11 cellular contexts compared by ENCODE assay signal in the genomic region with DNA sequence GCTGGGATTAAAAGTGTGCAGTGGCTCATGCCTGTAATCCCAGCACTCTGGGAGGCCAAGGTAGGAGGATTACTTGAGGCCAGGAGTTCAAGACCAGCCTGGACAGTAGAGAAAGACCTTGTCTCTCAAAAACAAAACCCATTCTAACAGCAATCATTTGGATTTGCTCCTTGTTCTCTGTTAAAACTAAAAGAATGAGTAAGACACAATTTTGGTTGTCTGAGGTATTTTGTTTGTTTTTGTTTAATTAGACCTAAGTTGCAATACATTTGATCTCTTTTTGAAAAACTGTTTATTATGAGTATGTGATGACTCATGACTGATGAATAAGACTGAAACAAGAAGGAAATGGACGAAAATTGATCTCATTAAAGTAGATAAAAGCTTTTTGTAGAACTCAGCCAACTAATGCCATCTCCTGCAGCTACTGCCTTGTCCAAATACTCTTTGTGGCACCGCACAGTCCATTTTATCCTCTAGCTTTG. TPM values are rescaled to one million over a fixed set of nuclear protein-coding genes. Genes with fewer than 3 reads are reported as not detected.
A peak's percentile ranks its signal among the peaks of the same experiment; 100 is the strongest.
DNase-seq lines count a peak whose midpoint lies in the region; ATAC-seq and TF ChIP-seq lines count a peak whose summit lies in the region.
"Had no signal": no experiment of that assay in that cellular context is flagged by ENCODE, and none has a peak within 500 bp of the region (broad histone marks: within the 10 kb centered on the region; RNA-seq: fewer than 3 reads in every experiment).

No MANE protein-coding gene starts in this region.

- TF ChIP-seq POLR2A in lower leg skin (IDR thresholded peaks at IDR 0.05) = no peak

- no peak overlapping the region for H2AK5ac ChIP-seq in trophoblast cell (ENCODE audit: low read length)

- H3K4me2 ChIP-seq in BLaER1 = peak overlapping the region; percentile 82
- no peak overlapping the region for H3K4me2 ChIP-seq in trophoblast cell (ENCODE audit: low read length)

- TF ChIP-seq CTCF in fibroblast of villous mesenchyme (IDR thresholded peaks at IDR 0.05; ENCODE audit: insufficient read depth, low read depth, low read length) (no peak), lower leg skin (IDR thresholded peaks at IDR 0.05) (no peak)

- H3K27ac ChIP-seq in BLaER1 (peak overlapping the region; percentile 74), trophoblast cell (ENCODE audit: low read depth, low read length) (no peak overlapping the region)
- H3K27ac ChIP-seq: right lobe of liver had no signal

- H3K4ac ChIP-seq in trophoblast cell (ENCODE audit: low read depth, low read length) = no peak overlapping the region

- peak in 2 of 4 experiments; percentile 36 to 48 for ATAC-seq in T-cell (replicated peaks in 1 of 4)

- H2BK12ac ChIP-seq in trophoblast cell (ENCODE audit: low read length) = no peak overlapping the region

- H3K36me3 ChIP-seq in BLaER1 (no peaks in the 10 kb centered on the region; the same call in 1 of the 2 replicates), trophoblast cell (ENCODE audit: control insufficient read depth in 1 of 2, insufficient read depth in 2 of 2, low read length in 2 of 2) (no peaks in the 10 kb centered on the region)
- H3K36me3 ChIP-seq: right lobe of liver, thyroid gland had no signal

- no peaks in the 10 kb centered on the region for H3K27me3 ChIP-seq in BLaER1
- H3K27me3 ChIP-seq in trophoblast cell (ENCODE audit: insufficient read depth, low read length) = no peaks in the 10 kb centered on the region
- H3K27me3 ChIP-seq: right lobe of liver, thyroid gland had no signal

- WGBS in lower leg skin, 2 donors = 53 to 58% methylated on average over 2 of the region's 2 CpGs
- WGBS in trophoblast cell (ENCODE audit: extremely low coverage, insufficient coverage, insufficient read length) = no CpG with 5 or more reads among the region's 2 CpGs

- CTCF ChIA-PET in T-cell (lab: Charles Lee) = interaction anchor here (0.6 to 0.9 kb wide), 2 partner anchors 49 to 294 kb away, joined by 3 to 5 read pairs; no protein-coding TSS in a partner anchor

- H4K91ac ChIP-seq in trophoblast cell (ENCODE audit: low read depth, low read length) = no peak overlapping the region

- no peak overlapping the region for H3K4me3 ChIP-seq in BLaER1
- no peak overlapping the region for H3K4me3 ChIP-seq in fibroblast of villous mesenchyme (ENCODE audit: low read depth, low read length)
- H3K4me3 ChIP-seq in lower leg skin (ENCODE audit: low read depth, poor library complexity, severe bottlenecking) = no peak overlapping the region
- no peak overlapping the region for H3K4me3 ChIP-seq in trophoblast cell (ENCODE audit: low read depth, low read length)
- H3K4me3 ChIP-seq: right lobe of liver, thyroid gland had no signal

- H3K4me3 Mint-ChIP-seq in T-cell = peak overlapping the region in 2 of 3 donors; percentile 19 to 23

- H3K4me1 ChIP-seq in BLaER1 (peaks cover 97% of the 10 kb centered on the region), trophoblast cell (ENCODE audit: control insufficient read depth in 1 of 2, insufficient read depth in 2 of 2, low read length in 2 of 2) (no peaks in the 10 kb centered on the region)

- peak; percentile 90 for DNase-seq in HCEC 1CT
- DNase-seq in T-cell = no peak
- peak; percentile 55 for DNase-seq in fibroblast of villous mesenchyme (ENCODE audit: low read depth)
- DNase-seq in lower leg skin (ENCODE audit: low spot score in 2 of 2) = no peak
- DNase-seq in NCI-H2107 treated with DMSO at 0.1 percent for 48 hours (lab: John Stamatoyannopoulos, UW; ENCODE audit: unreplicated experiment) = no peak
- DNase-seq in trophoblast cell = no peak
- DNase-seq in NCI-H1105 treated with DMSO at 0.1 percent for 48 hours (lab: John Stamatoyannopoulos, UW) = no peak
- DNase-seq: activated effector memory CD4-positive, alpha-beta T cell treated with anti-CD3 and anti-CD28 coated beads, Interleukin-2, amount 50 U/mL, for 16 hours; right lobe of liver; thyroid gland had no signal

- no peak overlapping the region for H3K14ac ChIP-seq in trophoblast cell (ENCODE audit: low read length)

- no peak overlapping the region for H4K8ac ChIP-seq in trophoblast cell (ENCODE audit: low read depth, low read length)

- H3K79me2 ChIP-seq in trophoblast cell (ENCODE audit: control insufficient read depth, insufficient read depth, low read length, poor library complexity) = peaks cover 1% of the 10 kb centered on the region

- H3K27me3 Mint-ChIP-seq in T-cell = no peaks in the 10 kb centered on the region

- no peak overlapping the region for H3K18ac ChIP-seq in trophoblast cell (ENCODE audit: low read length)

- no peak overlapping the region for H3K23ac ChIP-seq in trophoblast cell (ENCODE audit: low read length)

- H3K9me3 Mint-ChIP-seq in T-cell = no peaks in the 10 kb centered on the region

- H3K9me3 ChIP-seq in BLaER1 = no peaks in the 10 kb centered on the region
- no peaks in the 10 kb centered on the region for H3K9me3 ChIP-seq in trophoblast cell (ENCODE audit: insufficient read depth, low read depth, low read length)
- H3K9me3 ChIP-seq: right lobe of liver, thyroid gland had no signal

- no peak overlapping the region for H4K12ac ChIP-seq in trophoblast cell (ENCODE audit: low read depth, low read length)

- H3K79me1 ChIP-seq in trophoblast cell (ENCODE audit: low read length) = no peaks in the 10 kb centered on the region

- no peak overlapping the region for H2AFZ ChIP-seq in trophoblast cell (ENCODE audit: insufficient read depth, low read length, poor library complexity)

- H3K4me1 Mint-ChIP-seq in T-cell = peaks cover 73 to 85% (median 82%) of the 10 kb centered on the region in 3 donors

- H2BK120ac ChIP-seq in trophoblast cell (ENCODE audit: insufficient read depth, low read length, poor library complexity) = no peak overlapping the region

- H4K20me1 ChIP-seq in BLaER1 = peaks cover 17% of the 10 kb centered on the region

- intact Hi-C loops in lower leg skin (cut with DNase I; ENCODE audit: low total_unique reads) = no loop called here

- POLR2A ChIA-PET in T-cell (lab: Charles Lee) = interaction anchor here in 1 of 2 donors (0.6 to 1.3 kb wide), 2 partner anchors 10 to 742 kb away, joined by 3 to 4 read pairs; no protein-coding TSS in a partner anchor

- no peak overlapping the region for H2BK5ac ChIP-seq in trophoblast cell (ENCODE audit: low read depth, low read length, poor library complexity)

- H3K27ac Mint-ChIP-seq in T-cell = peak overlapping the region; percentile 56 to 81

- H3K9ac ChIP-seq in BLaER1 (no peak overlapping the region), trophoblast cell (ENCODE audit: low read length) (no peak overlapping the region)

- H3K36me3 Mint-ChIP-seq in T-cell = peaks cover 19% of the 10 kb centered on the region

RNA-seq across cellular contexts. Expression of a gene that starts 29.0 kb away (rescaled TPM):
- total RNA-seq in T-cell (100 to 1,000 TPM; 159 to 216 (median 167) TPM), fibroblast of villous mesenchyme (128 and 158 TPM in 2 replicates), lower leg skin (100 to 1,000 TPM in 2 of 4 donors, 10 to 100 TPM in 2; 64.7 to 113 (median 92.5) TPM)
- 49.4 and 49.6 TPM in 2 replicates for polyA plus RNA-seq in trophoblast cell (2013)

Comparison
In these comparisons a context has a peak if more than half of its experiments do, and no peak if none do; other contexts are left out.
1. DNase-seq: peak in HCEC 1CT (single experiment) and fibroblast of villous mesenchyme (single experiment); none in T-cell (0 of 34), lower leg skin (0 of 2), NCI-H2107 treated with DMSO at 0.1 percent for 48 hours (single experiment), trophoblast cell (0 of 2) and NCI-H1105 treated with DMSO at 0.1 percent for 48 hours (single experiment).